In genomic region chr7:14836571-14837189, GRCh38 we compare ENCODE assay signal across 9 cellular contexts.
DNase-seq lines count a peak whose midpoint lies in the region; ATAC-seq and TF ChIP-seq lines count a peak whose summit lies in the region.
"Had no signal": no experiment of that assay in that cellular context is flagged by ENCODE, and none has a peak within 500 bp of the region (broad histone marks: within the 10 kb centered on the region; RNA-seq: fewer than 3 reads in every experiment).

No MANE protein-coding gene starts in this region.

- no peaks in the 10 kb centered on the region for H3K9me3 Mint-ChIP-seq in endothelial cell (ENCODE audit: unreplicated experiment)

- no peak for TF ChIP-seq CTCF in endothelial cell (IDR thresholded peaks at IDR 0.05; ENCODE audit: unreplicated experiment)

- ATAC-seq in left lobe of liver (no peak), GM21381 (IDR thresholded peaks at IDR 0.05; ENCODE audit: unreplicated experiment) (no peak)

- no peak overlapping the region for H3K4me3 Mint-ChIP-seq in endothelial cell (ENCODE audit: unreplicated experiment)

- H3K27me3 Mint-ChIP-seq in endothelial cell (ENCODE audit: unreplicated experiment): no peaks in the 10 kb centered on the region

- H3K36me3 Mint-ChIP-seq in endothelial cell (ENCODE audit: low read depth, unreplicated experiment): no peaks in the 10 kb centered on the region

- DNase-seq in H4 (ENCODE audit: low spot score) (peak; percentile 95), NCI-H446 (lab: John Stamatoyannopoulos, UW) (peak; percentile 82 to 94), endothelial cell (ENCODE audit: low spot score) (peak; percentile 20), non-pigmented ciliary epithelial cell (ENCODE audit: low read depth) (peak; percentile 64), left lobe of liver (ENCODE audit: low spot score) (no peak), DMS53 (lab: John Stamatoyannopoulos, UW) (no peak)
- no peak for DNase-seq in NK-92 treated with Interleukin-12 subunit alpha and Interleukin-12 subunit beta, amount 100 ng/mL, for 24 hours (lab: John Stamatoyannopoulos, UW)
- DNase-seq: activated T-cell treated with anti-CD3 and anti-CD28 coated beads, Interleukin-2, amount 50 U/mL, for 48 hours had no signal

- no peak overlapping the region for H3K27ac Mint-ChIP-seq in endothelial cell (ENCODE audit: unreplicated experiment)

- H3K4me1 Mint-ChIP-seq in endothelial cell (ENCODE audit: unreplicated experiment): no peaks in the 10 kb centered on the region

Comparison
In these comparisons a context has a peak if more than half of its experiments do, and no peak if none do; other contexts are left out.
1. DNase-seq: peak in H4 (single experiment), NCI-H446 (2 of 2), endothelial cell (single experiment) and non-pigmented ciliary epithelial cell (single experiment); none in left lobe of liver (single experiment), DMS53 (single experiment) and NK-92 treated with Interleukin-12 subunit alpha and Interleukin-12 subunit beta, amount 100 ng/mL, for 24 hours (single experiment).